ENCODE assay signal across 8 cellular contexts in the genomic region with DNA sequence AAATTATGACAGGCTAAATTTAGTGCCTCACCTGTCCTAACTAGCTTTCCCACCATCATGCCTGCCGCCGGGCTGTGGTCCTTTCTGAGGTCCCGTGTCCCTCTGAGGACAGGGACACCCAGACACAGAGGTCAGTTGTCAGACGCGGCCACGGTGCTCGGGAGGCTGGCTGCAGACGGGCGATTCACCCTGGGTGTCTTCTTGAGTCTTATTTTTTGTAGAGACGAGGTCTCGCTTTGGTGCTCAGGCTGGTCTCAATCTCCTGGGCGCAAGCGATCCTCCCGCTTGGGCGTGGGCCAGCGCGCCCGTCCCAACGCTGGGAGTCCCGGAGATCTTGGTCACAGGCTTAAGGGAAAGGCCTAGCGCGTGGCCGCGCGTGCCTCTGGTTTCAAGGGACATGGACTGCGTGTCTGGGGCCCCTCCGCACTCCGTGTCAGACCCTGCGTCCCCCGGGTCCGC. TPM values are rescaled to one million over a fixed set of nuclear protein-coding genes. Genes with fewer than 3 reads are reported as not detected.
A peak's percentile ranks its signal among the peaks of the same experiment; 100 is the strongest.
DNase-seq lines count a peak whose midpoint lies in the region; ATAC-seq and TF ChIP-seq lines count a peak whose summit lies in the region.

No MANE protein-coding gene starts in this region.

- DNase-seq in GM03348 (ENCODE audit: low spot score) = peak; percentile 33
- DNase-seq in NT2/D1 (ENCODE audit: low read depth, low spot score) = no peak
- peak in 7 of 10 donors; percentile 16 to 70 (median 47) for DNase-seq in dorsolateral prefrontal cortex
- DNase-seq in aorta = peak; percentile 63 to 84
- no peak for DNase-seq in stimulated activated CD4-positive, alpha-beta T cell treated with anti-CD3 and anti-CD28 coated beads, Interleukin-15, amount 100 ng/mL, for 24 hours
- no peak for DNase-seq in NCI-H1092 treated with DMSO at 0.1 percent for 48 hours (lab: John Stamatoyannopoulos, UW)

- intact Hi-C loops in dorsolateral prefrontal cortex (cut with DNase I) = loop anchor here (2.0 to 5.0 kb wide), 4 partner anchors 24 to 63 kb away; a partner anchor contains a TSS
- intact Hi-C loops in aorta (cut with DNase I) = no loop called here

- WGBS in aorta, 2 donors = 2% methylated on average over 31 of the region's 31 CpGs

- peak overlapping the region; percentile 70 to 98 (median 92) for H3K27ac ChIP-seq in dorsolateral prefrontal cortex
- peak overlapping the region; percentile 26 to 62 for H3K27ac ChIP-seq in aorta (ENCODE audit: low read depth in 1 of 2, low read length in 2 of 2)

- peaks cover 35% of the 10 kb centered on the region for H3K27me3 ChIP-seq in NT2/D1 (ENCODE audit: insufficient read depth, insufficient read length)
- H3K27me3 ChIP-seq in dorsolateral prefrontal cortex = no peaks in the 10 kb centered on the region
- peaks cover 6% of the 10 kb centered on the region for H3K27me3 ChIP-seq in mononuclear cell (ENCODE audit: insufficient read depth, low read length)
- H3K27me3 ChIP-seq in aorta (ENCODE audit: control insufficient read depth in 1 of 2, insufficient read depth in 2 of 2, low read length in 1 of 2) = no peaks in the 10 kb centered on the region

- H3K9me3 ChIP-seq in NT2/D1 (ENCODE audit: insufficient read depth, low read length) (no peaks in the 10 kb centered on the region), mononuclear cell (ENCODE audit: low read depth, low read length) (no peaks in the 10 kb centered on the region), aorta (ENCODE audit: control insufficient read depth, low read length) (no peaks in the 10 kb centered on the region)

- ATAC-seq in aorta (ENCODE audit: low FRiP score) = peak; percentile 70
- ATAC-seq in HG02571 (IDR thresholded peaks at IDR 0.05; ENCODE audit: unreplicated experiment) = no peak

- no peak for TF ChIP-seq CTCF in dorsolateral prefrontal cortex (IDR thresholded peaks at IDR 0.05 in 54 of 56, conservative IDR thresholded peaks at IDR 0.05 in 2 of 56; ENCODE audit: low read depth in 1 of 56, partially characterized antibody in 56 of 56)

- peaks cover 13% of the 10 kb centered on the region for H3K36me3 ChIP-seq in NT2/D1 (ENCODE audit: insufficient read depth, insufficient read length, low read length)
- H3K36me3 ChIP-seq in aorta (ENCODE audit: control insufficient read depth in 1 of 2, insufficient read depth in 2 of 2, low read length in 1 of 2) = no peaks in the 10 kb centered on the region

- H3K4me3 ChIP-seq in NT2/D1 (ENCODE audit: insufficient read length, low read depth) = peak overlapping the region; percentile 59
- H3K4me3 ChIP-seq in dorsolateral prefrontal cortex = peak overlapping the region; percentile 62 to 90 (median 79)
- peak overlapping the region; percentile 59 for H3K4me3 ChIP-seq in mononuclear cell (ENCODE audit: low read length)
- H3K4me3 ChIP-seq in aorta (ENCODE audit: low read length in 2 of 2) = peak overlapping the region in 1 of 2 donors; percentile 93

- H3K9ac ChIP-seq in NT2/D1 (ENCODE audit: insufficient read length, low read depth) = peak overlapping the region; percentile 97

- H3K4me1 ChIP-seq in NT2/D1 (ENCODE audit: insufficient read depth, insufficient read length) (peaks cover 6% of the 10 kb centered on the region), mononuclear cell (ENCODE audit: insufficient read depth, low read length) (peaks cover 27% of the 10 kb centered on the region), aorta (ENCODE audit: control insufficient read depth in 1 of 2, insufficient read depth in 2 of 2, low read length in 2 of 2) (no peaks in the 10 kb centered on the region)

RNA-seq across cellular contexts. Expression of a gene that starts 0.8 kb away (rescaled TPM):
- 100 to 1,000 TPM in 110 of 120 experiments, 10 to 100 TPM in 10; 84.7 to 179 (median 116) TPM for total RNA-seq in dorsolateral prefrontal cortex
- total RNA-seq in mononuclear cell = 6.5 TPM
- 10 to 100 TPM; 60.5 to 63.3 TPM for total RNA-seq in aorta
- polyA plus RNA-seq in aorta = 10 to 100 TPM; 22.0 to 68.8 TPM

RNA-seq across cellular contexts. Expression of a gene that starts 23.0 kb away (rescaled TPM):
- total RNA-seq in dorsolateral prefrontal cortex (10 to 100 TPM in 108 of 120 experiments, 1 to 10 TPM in 12; 7.2 to 23.9 (median 13.5) TPM), mononuclear cell (2.9 TPM), aorta (10 to 100 TPM; 10.9 to 15.9 TPM)
- polyA plus RNA-seq in aorta = 10 to 100 TPM; 16.2 to 21.8 TPM

RNA-seq across cellular contexts. Expression of a gene that starts 27.7 kb away (rescaled TPM):
- total RNA-seq in dorsolateral prefrontal cortex (10 to 100 TPM; 27.9 to 89.2 (median 49.4) TPM), mononuclear cell (15.0 TPM), aorta (10 to 100 TPM; 65.6 to 81.9 TPM)
- polyA plus RNA-seq in aorta = 100 to 1,000 TPM in 1 of 2 donors, 10 to 100 TPM in 1; 95.5 to 128 TPM

RNA-seq across cellular contexts. Expression of a gene that starts 42.9 kb away (rescaled TPM):
- total RNA-seq in dorsolateral prefrontal cortex (10 to 100 TPM; 16.0 to 41.4 (median 25.9) TPM), mononuclear cell (24.8 TPM), aorta (10 to 100 TPM; 38.9 to 39.0 TPM)
- polyA plus RNA-seq in aorta = 10 to 100 TPM; 27.4 to 41.4 TPM

RNA-seq across cellular contexts. Expression of a gene that starts 54.3 kb away (rescaled TPM):
- total RNA-seq in dorsolateral prefrontal cortex (10 to 100 TPM; 38.3 to 94.6 (median 65.9) TPM), mononuclear cell (19.9 TPM), aorta (10 to 100 TPM; 35.5 to 38.0 TPM)
- 100 to 1,000 TPM in 1 of 2 donors, 10 to 100 TPM in 1; 42.6 to 107 TPM for polyA plus RNA-seq in aorta

Comparison
In these comparisons a context has a peak if more than half of its experiments do, and no peak if none do; other contexts are left out.
1. DNase-seq: peak in GM03348 (single experiment), dorsolateral prefrontal cortex (7 of 10) and aorta (2 of 2); none in NT2/D1 (single experiment), stimulated activated CD4-positive, alpha-beta T cell treated with anti-CD3 and anti-CD28 coated beads, Interleukin-15, amount 100 ng/mL, for 24 hours (single experiment) and NCI-H1092 treated with DMSO at 0.1 percent for 48 hours (single experiment).
2. intact Hi-C loops: an anchor here in dorsolateral prefrontal cortex (2.0 to 5.0 kb wide); none called in aorta.